In genomic region chr14:70339970-70340369, GRCh38 we compare ENCODE assay signal across 18 cellular contexts. TPM values are rescaled to one million over a fixed set of nuclear protein-coding genes. Genes with fewer than 3 reads are reported as not detected.
A peak's percentile ranks its signal among the peaks of the same experiment; 100 is the strongest.
DNase-seq lines count a peak whose midpoint lies in the region; ATAC-seq, FAIRE-seq and TF ChIP-seq lines count a peak whose summit lies in the region.
"Had no signal": no experiment of that assay in that cellular context is flagged by ENCODE, and none has a peak within 500 bp of the region (broad histone marks: within the 10 kb centered on the region; RNA-seq: fewer than 3 reads in every experiment).

No MANE protein-coding gene starts in this region.

- no peak for ATAC-seq in activated CD8-positive, alpha-beta T cell treated with anti-CD3 and anti-CD28 coated beads for 36 hours
- ATAC-seq in activated CD8-positive, alpha-beta T cell treated with anti-CD3 and anti-CD28 coated beads, Interleukin-2, amount 10 ng/mL, durations not matched to agents 7 days and 5 days, result no peak
- ATAC-seq in HCT116 (no peak), GM12878 (no peak), GM19467 (IDR thresholded peaks at IDR 0.05; ENCODE audit: unreplicated experiment) (no peak)
- ATAC-seq: HepG2 had no signal

- no peak for FAIRE-seq in GM12878 (lab: Jason Lieb, UNC)
- FAIRE-seq: A204.1, GM19239, H1, HepG2 had no signal

- peaks cover 26% of the 10 kb centered on the region for H3K4me1 Mint-ChIP-seq in activated CD8-positive, alpha-beta T cell treated with anti-CD3 and anti-CD28 coated beads for 36 hours (ENCODE audit: low read depth)
- no peaks in the 10 kb centered on the region for H3K4me1 Mint-ChIP-seq in activated CD8-positive, alpha-beta T cell treated with anti-CD3 and anti-CD28 coated beads, Interleukin-2, amount 10 ng/mL, durations not matched to agents 7 days and 5 days (ENCODE audit: low read depth)

- no peaks in the 10 kb centered on the region for H3K27me3 ChIP-seq in HCT116 (ENCODE audit: insufficient read depth, low read length)
- H3K27me3 ChIP-seq in GM12878 (replicated peaks in 1 of 2; ENCODE audit: control insufficient read depth in 2 of 2, insufficient read depth in 2 of 2, low read length in 1 of 2), result no peaks in the 10 kb centered on the region

- POLR2A ChIA-PET in activated CD8-positive, alpha-beta T cell treated with anti-CD3 and anti-CD28 coated beads for 36 hours (lab: Charles Lee), result interaction anchor here (2.8 kb wide), 1 partner anchor 20 kb away, joined by 6 read pairs; the partner anchor contains the start of gene COX16
- POLR2A ChIA-PET in activated CD8-positive, alpha-beta T cell treated with anti-CD3 and anti-CD28 coated beads, Interleukin-2, amount 10 ng/mL, durations not matched to agents 7 days and 5 days (lab: Charles Lee), result no interaction called here
- POLR2A ChIA-PET in HCT116 (lab: Charles Lee) (no interaction called here), GM12878 (lab: Charles Lee) (no interaction called here)

- DNase-seq in activated CD8-positive, alpha-beta T cell treated with anti-CD3 and anti-CD28 coated beads for 36 hours, result peak; percentile 27
- DNase-seq in activated CD8-positive, alpha-beta T cell treated with anti-CD3 and anti-CD28 coated beads, Interleukin-2, amount 10 ng/mL, durations not matched to agents 7 days and 5 days, result no peak
- DNase-seq in HCT116 (ENCODE audit: low read depth, low spot score) (no peak), MV-4-11 (lab: John Stamatoyannopoulos, UW) (peak; percentile 41), GM12878 (ENCODE audit: low read depth, low spot score) (no peak), NCI-H82 treated with DMSO at 0.1 percent for 48 hours (lab: John Stamatoyannopoulos, UW; ENCODE audit: unreplicated experiment) (no peak)
- DNase-seq: C1 segment of cervical spinal cord; Calu3; CD4-positive, alpha-beta T cell; DMS 273 treated with DMSO at 0.1 percent for 48 hours; HFFc6 had no signal

- H3K4me1 ChIP-seq in HCT116 (ENCODE audit: control insufficient read depth in 1 of 2, insufficient read depth in 2 of 2, low read length in 2 of 2), result no peaks in the 10 kb centered on the region
- H3K4me1 ChIP-seq in GM12878 (ENCODE audit: control insufficient read depth, insufficient read depth, low read length), result no peaks in the 10 kb centered on the region
- H3K4me1 ChIP-seq: HAP-1 had no signal

- no peak overlapping the region for H3K27ac Mint-ChIP-seq in activated CD8-positive, alpha-beta T cell treated with anti-CD3 and anti-CD28 coated beads for 36 hours
- H3K27ac Mint-ChIP-seq in activated CD8-positive, alpha-beta T cell treated with anti-CD3 and anti-CD28 coated beads, Interleukin-2, amount 10 ng/mL, durations not matched to agents 7 days and 5 days, result no peak overlapping the region
- H3K27ac Mint-ChIP-seq: B cell; CD4-positive, alpha-beta T cell; HFFc6 had no signal

- peaks cover 88% of the 10 kb centered on the region for H3K36me3 Mint-ChIP-seq in activated CD8-positive, alpha-beta T cell treated with anti-CD3 and anti-CD28 coated beads for 36 hours (ENCODE audit: low read depth)
- H3K36me3 Mint-ChIP-seq in activated CD8-positive, alpha-beta T cell treated with anti-CD3 and anti-CD28 coated beads, Interleukin-2, amount 10 ng/mL, durations not matched to agents 7 days and 5 days (ENCODE audit: low read depth), result peaks cover 67% of the 10 kb centered on the region

- no peak for TF ChIP-seq CTCF in activated CD8-positive, alpha-beta T cell treated with anti-CD3 and anti-CD28 coated beads for 36 hours (IDR thresholded peaks at IDR 0.05)
- TF ChIP-seq CTCF in HCT116 (IDR thresholded peaks at IDR 0.05 in 2 of 3, conservative IDR thresholded peaks at IDR 0.05 in 1 of 3; ENCODE audit: borderline replicate concordance in 1 of 3, insufficient read depth in 1 of 3, low read depth in 2 of 3, low read length in 2 of 3) (no peak), GM12878 (IDR thresholded peaks at IDR 0.05 in 2 of 3, conservative IDR thresholded peaks at IDR 0.05 in 1 of 3; ENCODE audit: control insufficient read depth in 2 of 3, extremely low read depth in 1 of 3, insufficient read depth in 1 of 3, low read depth in 3 of 3, low read length in 3 of 3) (no peak)

- TF ChIP-seq RAD21 in HCT116 (IDR thresholded peaks at IDR 0.05; ENCODE audit: low read depth) (no peak), GM12878 (IDR thresholded peaks at IDR 0.05; ENCODE audit: insufficient read depth, low read depth, low read length) (no peak)

- H2AFZ ChIP-seq in HCT116 (ENCODE audit: low read depth, low read length, poor library complexity, severe bottlenecking) (no peak overlapping the region), GM12878 (ENCODE audit: control insufficient read depth, low read depth, low read length) (no peak overlapping the region)

- no peaks in the 10 kb centered on the region for H3K9me3 ChIP-seq in HCT116 (ENCODE audit: control insufficient read depth in 1 of 2, insufficient read depth in 1 of 2, low read depth in 1 of 2, low read length in 2 of 2)
- peaks cover 30% of the 10 kb centered on the region for H3K9me3 ChIP-seq in GM12878 (replicated peaks; ENCODE audit: control insufficient read depth, insufficient read depth, low read length)
- H3K9me3 ChIP-seq: HAP-1 had no signal

- peaks cover 42% of the 10 kb centered on the region for H3K9me3 Mint-ChIP-seq in activated CD8-positive, alpha-beta T cell treated with anti-CD3 and anti-CD28 coated beads for 36 hours
- peaks cover 24% of the 10 kb centered on the region for H3K9me3 Mint-ChIP-seq in activated CD8-positive, alpha-beta T cell treated with anti-CD3 and anti-CD28 coated beads, Interleukin-2, amount 10 ng/mL, durations not matched to agents 7 days and 5 days (ENCODE audit: insufficient read depth)

- in situ Hi-C loops in GM12878 (cut with MboI), result no loop called here

- TF ChIP-seq POLR2A in HCT116 (IDR thresholded peaks at IDR 0.05; ENCODE audit: borderline replicate concordance, extremely low read depth, insufficient read depth, insufficient read length) (no peak), GM12878 (IDR thresholded peaks at IDR 0.05; ENCODE audit: low read depth, low read length) (no peak)

- no peaks in the 10 kb centered on the region for H3K27me3 Mint-ChIP-seq in activated CD8-positive, alpha-beta T cell treated with anti-CD3 and anti-CD28 coated beads for 36 hours
- H3K27me3 Mint-ChIP-seq in activated CD8-positive, alpha-beta T cell treated with anti-CD3 and anti-CD28 coated beads, Interleukin-2, amount 10 ng/mL, durations not matched to agents 7 days and 5 days (ENCODE audit: low read depth), result no peaks in the 10 kb centered on the region
- H3K27me3 Mint-ChIP-seq: B cell; CD4-positive, alpha-beta T cell had no signal

- H3K27ac ChIP-seq in HCT116 (ENCODE audit: low read depth, low read length) (no peak overlapping the region), GM12878 (ENCODE audit: control insufficient read depth, insufficient read depth) (no peak overlapping the region)

- H3K4me2 ChIP-seq in HCT116 (ENCODE audit: low read length) (no peak overlapping the region), GM12878 (ENCODE audit: control insufficient read depth, insufficient read depth) (no peak overlapping the region)

- H3K4me3 Mint-ChIP-seq in activated CD8-positive, alpha-beta T cell treated with anti-CD3 and anti-CD28 coated beads for 36 hours, result no peak overlapping the region
- H3K4me3 Mint-ChIP-seq in activated CD8-positive, alpha-beta T cell treated with anti-CD3 and anti-CD28 coated beads, Interleukin-2, amount 10 ng/mL, durations not matched to agents 7 days and 5 days, result no peak overlapping the region
- H3K4me3 Mint-ChIP-seq: B cell; CD4-positive, alpha-beta T cell; HFFc6 had no signal

- intact Hi-C loops in activated CD8-positive, alpha-beta T cell treated with anti-CD3 and anti-CD28 coated beads for 36 hours (cut with micrococcal nuclease), result no loop called here
- intact Hi-C loops in HCT116 (cut with micrococcal nuclease) (loop anchor here (5.0 kb wide), 1 partner anchor 242 kb away; no protein-coding TSS in a partner anchor), GM12878 (cut with micrococcal nuclease; ENCODE audit: unreplicated experiment) (no loop called here)

- BruUV-seq in HCT116 (replicated peaks; lab: Mats Ljungman, UMichigan) (TSS peak; percentile 22), GM12878 (replicated peaks; lab: Mats Ljungman, UMichigan) (TSS peak; percentile 27)

- H3K4me3 ChIP-seq in HCT116 (replicated peaks in 1 of 2; ENCODE audit: low read depth in 1 of 2, low read length in 2 of 2) (no peak overlapping the region), GM12878 (no peak overlapping the region)
- H3K4me3 ChIP-seq: HAP-1 had no signal

- whole genome bisulfite sequencing in GM12878 (ENCODE audit: insufficient coverage, insufficient replicate concordance, low lambda C conversion rate, missing lambda C conversion rate), result 34% methylated on average over 4 of the region's 4 CpGs

- H3K9me2 ChIP-seq in HCT116 (ENCODE audit: insufficient read depth), result no peaks in the 10 kb centered on the region

- no peak for TF ChIP-seq EP300 in GM12878 (IDR thresholded peaks at IDR 0.05; ENCODE audit: borderline replicate concordance in 1 of 2, control insufficient read depth in 1 of 2, low read depth in 2 of 2, low read length in 2 of 2)

- SMC1A ChIA-PET in GM12878 (lab: Charles Lee; ENCODE audit: uncharacterized antibody, unreplicated experiment), result no interaction called here

- H3K79me2 ChIP-seq in HCT116 (ENCODE audit: insufficient read depth, low read length) (peaks cover 73% of the 10 kb centered on the region), GM12878 (ENCODE audit: control insufficient read depth, insufficient read depth, low read length) (no peaks in the 10 kb centered on the region)

- CTCF ChIA-PET in activated CD8-positive, alpha-beta T cell treated with anti-CD3 and anti-CD28 coated beads for 36 hours (lab: Charles Lee), result interaction anchor here (0.9 kb wide), 1 partner anchor 9 kb away, joined by 4 read pairs; no protein-coding TSS in a partner anchor
- CTCF ChIA-PET in activated CD8-positive, alpha-beta T cell treated with anti-CD3 and anti-CD28 coated beads, Interleukin-2, amount 10 ng/mL, durations not matched to agents 7 days and 5 days (lab: Charles Lee), result no interaction called here
- CTCF ChIA-PET in HCT116 (lab: Charles Lee) (no interaction called here), GM12878 (lab: Yijun Ruan, JAX) (no interaction called here)

- H3K9ac ChIP-seq in HCT116 (ENCODE audit: low read length) (no peak overlapping the region), GM12878 (ENCODE audit: control insufficient read depth, insufficient read depth, low read length) (no peak overlapping the region)

- H4K20me1 ChIP-seq in HCT116 (ENCODE audit: insufficient read depth) (no peaks in the 10 kb centered on the region), GM12878 (ENCODE audit: control insufficient read depth, insufficient read depth) (no peaks in the 10 kb centered on the region)

- H3K36me3 ChIP-seq in HCT116 (ENCODE audit: control insufficient read depth in 1 of 2, insufficient read depth in 2 of 2, low read length in 2 of 2) (peaks cover 0 to 5% of the 10 kb centered on the region in 2 experiments; a peak in 1 of 4 replicates), GM12878 (ENCODE audit: control insufficient read depth in 2 of 2, insufficient read depth in 2 of 2, low read length in 1 of 2) (peaks cover 3 to 14% of the 10 kb centered on the region in 2 experiments; a peak in 3 of 4 replicates)

- RAD21 ChIA-PET in HCT116 (lab: Charles Lee; ENCODE audit: low non-redundant PET in 1 of 2, low total read pairs in 2 of 2, uncharacterized antibody in 2 of 2, unreplicated experiment in 2 of 2) (no interaction called here), GM12878 (lab: Charles Lee; ENCODE audit: unreplicated experiment) (no interaction called here)

RNA-seq across cellular contexts. Expression of gene COX16, which starts 19.5 kb away (rescaled TPM):
- 10 to 100 TPM; 51.4 to 54.3 TPM for total RNA-seq in activated CD8-positive, alpha-beta T cell treated with anti-CD3 and anti-CD28 coated beads for 36 hours
- 10 to 100 TPM; 46.0 to 48.7 TPM for total RNA-seq in activated CD8-positive, alpha-beta T cell treated with anti-CD3 and anti-CD28 coated beads, Interleukin-2, amount 10 ng/mL, durations not matched to agents 7 days and 5 days
- 52.4 TPM for total RNA-seq in HCT116 (2021; ENCODE audit: unreplicated experiment)
- 13.3 and 17.6 TPM in 2 replicates for polyA plus RNA-seq in HCT116 (2012)
- total RNA-seq in GM12878 (2013; cell fraction: nucleolus; rRNA removed), result 14.8 and 15.7 TPM in 2 replicates
- 34.3 and 41.7 TPM in 2 replicates for total RNA-seq in GM12878 (2014; rRNA removed)
- total RNA-seq in GM12878 (2014; rRNA removed; fragmentation: Illumina TruSeq; extraction: Trizol), result 45.1 and 49.6 TPM in 2 replicates
- total RNA-seq in GM12878 (2021), result 48.4 and 57.0 TPM in 2 replicates
- polyA plus RNA-seq in GM12878 (2011; ENCODE audit: low read depth), result 19.6 TPM
- 41.0 and 69.0 TPM in 2 replicates for polyA plus RNA-seq in GM12878 (2011; rRNA removed)
- 12.5 and 15.4 TPM in 2 replicates for polyA plus RNA-seq in GM12878 (2011; cell fraction: cytosol; rRNA removed)
- polyA plus RNA-seq in GM12878 (2011; cell fraction: nucleus; rRNA removed), result 9.4 and 10.6 TPM in 2 replicates
- polyA plus RNA-seq in GM12878 (2012), result 33.5 and 44.3 TPM in 2 replicates
- 49.3 and 58.2 TPM in 2 replicates for polyA plus RNA-seq in GM12878 (2014; fragmentation: Illumina TruSeq; extraction: Trizol)
- 100 to 1,000 TPM; 197 to 209 TPM for polyA plus RNA-seq in GM12878 (2014; fragmentation: Nextera tagmentation; extraction: Ambion mirVana)
- 29.6 and 41.3 TPM in 2 replicates for polyA plus RNA-seq in GM12878 (2014; rRNA removed)
- 100 to 1,000 TPM; 153 to 155 TPM for polyA plus RNA-seq in GM12878 (2016; fragmentation: Nextera tagmentation; extraction: Ambion mirVana)
- polyA minus RNA-seq in GM12878 (2011; rRNA and poly(A)+ RNA removed), result 7.1 and 7.8 TPM in 2 replicates
- 9.9 and 11.0 TPM in 2 replicates for polyA minus RNA-seq in GM12878 (2011; cell fraction: cytosol; rRNA and poly(A)+ RNA removed)
- 5.2 and 8.3 TPM in 2 replicates for polyA minus RNA-seq in GM12878 (2011; cell fraction: nucleus; rRNA and poly(A)+ RNA removed)

Comparison
In these comparisons a context has a peak if more than half of its experiments do, and no peak if none do; other contexts are left out.
1. DNase-seq: peak in activated CD8-positive, alpha-beta T cell treated with anti-CD3 and anti-CD28 coated beads for 36 hours (single experiment) and MV-4-11 (single experiment); none in activated CD8-positive, alpha-beta T cell treated with anti-CD3 and anti-CD28 coated beads, Interleukin-2, amount 10 ng/mL, durations not matched to agents 7 days and 5 days (single experiment), HCT116 (single experiment), GM12878 (single experiment) and NCI-H82 treated with DMSO at 0.1 percent for 48 hours (single experiment).